2 cellular contexts compared by ENCODE assay signal in the genomic region with DNA sequence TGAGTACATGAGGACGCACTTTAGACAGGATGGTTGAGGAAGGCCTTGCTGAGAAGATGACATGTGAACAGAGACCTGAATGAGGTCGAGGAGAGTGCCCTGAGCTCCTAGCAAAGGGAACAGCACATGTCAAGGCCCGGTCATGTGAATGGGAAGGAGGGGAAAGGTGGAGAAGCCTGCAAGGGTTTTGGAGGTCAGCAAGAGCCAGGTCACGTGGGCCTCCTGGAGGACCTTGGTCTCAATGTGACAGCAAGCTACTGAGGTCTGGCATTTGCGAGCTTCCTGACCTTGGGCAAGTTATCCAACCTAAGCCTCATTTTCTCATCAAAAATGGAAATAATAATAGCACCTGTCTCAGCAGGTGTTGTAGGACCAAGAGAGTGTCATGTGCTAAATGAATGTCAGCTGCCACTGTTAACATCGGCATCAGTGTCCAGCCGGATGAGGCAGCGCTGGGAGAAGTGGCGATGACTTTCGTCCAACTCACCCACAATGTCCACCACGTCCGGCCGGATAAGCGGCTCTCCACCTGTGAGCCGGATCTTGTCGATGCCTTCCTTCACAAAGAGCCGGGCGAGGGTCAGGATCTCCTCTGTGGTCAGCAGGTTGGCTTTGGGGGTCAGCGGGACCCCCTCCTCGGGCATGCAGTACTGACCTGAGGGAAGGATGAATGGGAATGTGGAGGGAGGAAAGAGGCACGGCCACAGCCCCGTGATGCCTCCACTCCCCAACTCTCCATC.
TF ChIP-seq lines count a peak whose summit lies in the region.

No MANE protein-coding gene starts in this region.

TF ChIP-seq in liver, 16 proteins besides CTCF, POLR2A, EP300 and RAD21 (continued from another document):
- TF ChIP-seq, protein P1, sequence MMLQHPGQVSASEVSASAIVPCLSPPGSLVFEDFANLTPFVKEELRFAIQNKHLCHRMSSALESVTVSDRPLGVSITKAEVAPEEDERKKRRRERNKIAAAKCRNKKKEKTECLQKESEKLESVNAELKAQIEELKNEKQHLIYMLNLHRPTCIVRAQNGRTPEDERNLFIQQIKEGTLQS (IDR thresholded peaks at IDR 0.05) = no peak

TF ChIP-seq in HepG2, 621 proteins besides CTCF, POLR2A, EP300 and RAD21 (continued from another document):
- TF ChIP-seq, protein P2, sequence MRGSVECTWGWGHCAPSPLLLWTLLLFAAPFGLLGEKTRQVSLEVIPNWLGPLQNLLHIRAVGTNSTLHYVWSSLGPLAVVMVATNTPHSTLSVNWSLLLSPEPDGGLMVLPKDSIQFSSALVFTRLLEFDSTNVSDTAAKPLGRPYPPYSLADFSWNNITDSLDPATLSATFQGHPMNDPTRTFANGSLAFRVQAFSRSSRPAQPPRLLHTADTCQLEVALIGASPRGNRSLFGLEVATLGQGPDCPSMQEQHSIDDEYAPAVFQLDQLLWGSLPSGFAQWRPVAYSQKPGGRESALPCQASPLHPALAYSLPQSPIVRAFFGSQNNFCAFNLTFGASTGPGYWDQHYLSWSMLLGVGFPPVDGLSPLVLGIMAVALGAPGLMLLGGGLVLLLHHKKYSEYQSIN (CRISPR knock-in tag; IDR thresholded peaks at IDR 0.05; ENCODE audit: borderline replicate concordance) = no peak
- TF ChIP-seq NR2F2 (IDR thresholded peaks at IDR 0.05; ENCODE audit: borderline replicate concordance, low read depth) = no peak
